Comparison of ENCODE assay signal across 8 cellular contexts in genomic region chr2:120312861-120313694, GRCh38. TPM values are rescaled to one million over a fixed set of nuclear protein-coding genes. Genes with fewer than 3 reads are reported as not detected.
DNase-seq lines count a peak whose midpoint lies in the region; ATAC-seq and TF ChIP-seq lines count a peak whose summit lies in the region.

No MANE protein-coding gene starts in this region.

- TF ChIP-seq CTCF in colonic mucosa (IDR thresholded peaks at IDR 0.05) = peak; percentile 90

- H3K9me3 ChIP-seq in colonic mucosa = no peaks in the 10 kb centered on the region

- H3K9ac ChIP-seq in colonic mucosa (ENCODE audit: low read depth in 2 of 2, low read length in 2 of 2) = peak overlapping the region in 1 of 2 donors; percentile 61

- intact Hi-C loops in colonic mucosa (cut with DNase I) = loop anchor here (10.0 kb wide), 2 partner anchors 58 to 108 kb away; partner anchors contain the start of gene RALB

- H3K36me3 ChIP-seq in colonic mucosa = no peaks in the 10 kb centered on the region

- ATAC-seq in HG02973 (IDR thresholded peaks at IDR 0.05; ENCODE audit: unreplicated experiment) (peak; percentile 49), HG03469 (IDR thresholded peaks at IDR 0.05; ENCODE audit: unreplicated experiment) (no peak)

- no peak overlapping the region for H3K27ac ChIP-seq in colonic mucosa

- peaks cover 3% of the 10 kb centered on the region for H3K4me1 ChIP-seq in colonic mucosa

- no peaks in the 10 kb centered on the region for H3K27me3 ChIP-seq in colonic mucosa

- peak; percentile 71 for DNase-seq in NCI-H345 treated with DMSO at 0.1 percent for 48 hours (lab: John Stamatoyannopoulos, UW; ENCODE audit: unreplicated experiment)
- DNase-seq in activated CD4-positive, alpha-beta T cell treated with anti-CD3 and anti-CD28 coated beads for 48 hours = peak; percentile 88
- DNase-seq in colonic mucosa = peak; percentile 89
- peak; percentile 94 for DNase-seq in left kidney (ENCODE audit: low read depth, low spot score)
- peak; percentile 32 to 65 for DNase-seq in stimulated activated CD4-positive, alpha-beta T cell treated with anti-CD3 and anti-CD28 coated beads, Interleukin-1b, Interleukin-23, amount 100 ng/mL, for 1 hour (ENCODE audit: low read depth in 2 of 2)

- H3K4me3 ChIP-seq in GM08714 (ENCODE audit: low read length) (peak overlapping the region; percentile 40; the same call in 1 of the 2 replicates), colonic mucosa (peak overlapping the region; percentile 22)

RNA-seq across cellular contexts. Expression of gene INHBB, which starts 32.9 kb away (rescaled TPM):
- total RNA-seq in colonic mucosa = 1 to 10 TPM in 1 of 2 donors, under 1 TPM in 1; 0.30 to 3.1 TPM
